In genomic region chr1:117051224-117052064, GRCh38 we compare ENCODE assay signal across 8 cellular contexts. TPM values are rescaled to one million over a fixed set of nuclear protein-coding genes. Genes with fewer than 3 reads are reported as not detected.
DNase-seq lines count a peak whose midpoint lies in the region; ATAC-seq, FAIRE-seq and TF ChIP-seq lines count a peak whose summit lies in the region.

No MANE protein-coding gene starts in this region.

- TF ChIP-seq CTCF in kidney (IDR thresholded peaks at IDR 0.05; ENCODE audit: borderline replicate concordance, extremely low read depth, insufficient read depth), result no peak
- TF ChIP-seq CTCF in tibial nerve (IDR thresholded peaks at IDR 0.05), result no peak

- H3K9me3 ChIP-seq in BLaER1, result no peaks in the 10 kb centered on the region
- no peaks in the 10 kb centered on the region for H3K9me3 ChIP-seq in kidney (ENCODE audit: control insufficient read depth in 1 of 2, low read length in 2 of 2)
- no peaks in the 10 kb centered on the region for H3K9me3 ChIP-seq in tibial nerve

- peak overlapping the region; percentile 68 for H3K9ac ChIP-seq in BLaER1
- peak overlapping the region in 1 of 2 donors; percentile 46 for H3K9ac ChIP-seq in kidney (ENCODE audit: low read length in 2 of 2)

- H4K20me1 ChIP-seq in BLaER1, result no peaks in the 10 kb centered on the region

- H3K36me3 ChIP-seq in BLaER1, result no peaks in the 10 kb centered on the region
- no peaks in the 10 kb centered on the region for H3K36me3 ChIP-seq in kidney (ENCODE audit: control insufficient read depth in 1 of 2, insufficient read depth in 2 of 2, low read length in 2 of 2)
- H3K36me3 ChIP-seq in tibial nerve, result no peaks in the 10 kb centered on the region

- H3K4me2 ChIP-seq in BLaER1, result peak overlapping the region; percentile 67

- H3K27me3 ChIP-seq in BLaER1 (no peaks in the 10 kb centered on the region), tibial nerve (no peaks in the 10 kb centered on the region)

- no peak for TF ChIP-seq EP300 in tibial nerve (IDR thresholded peaks at IDR 0.05)

- no peak for TF ChIP-seq POLR2A in tibial nerve (IDR thresholded peaks at IDR 0.05)

- H3K4me1 ChIP-seq in BLaER1 (peaks cover 44% of the 10 kb centered on the region), kidney (ENCODE audit: control insufficient read depth in 1 of 2, insufficient read depth in 1 of 2, low read depth in 1 of 2, low read length in 2 of 2) (no peaks in the 10 kb centered on the region), tibial nerve (peaks cover 0 to 6% (median 0%) of the 10 kb centered on the region in 4 donors)

- ATAC-seq in GM19438 (IDR thresholded peaks at IDR 0.05; ENCODE audit: low read depth, unreplicated experiment) (peak; percentile 79), HG03521 (IDR thresholded peaks at IDR 0.05; ENCODE audit: unreplicated experiment) (peak; percentile 78)

- H3K4me3 ChIP-seq in BLaER1 (peak overlapping the region; percentile 34), kidney (ENCODE audit: low read length in 2 of 2) (peak overlapping the region; percentile 19 to 40), tibial nerve (no peak overlapping the region)

- intact Hi-C loops in kidney (cut with DNase I), result loop anchor here (5.0 kb wide), 1 partner anchor 309 kb away; no protein-coding TSS in a partner anchor

- WGBS in tibial nerve, 2 donors, result 54 to 58% methylated on average over 8 of the region's 8 CpGs

- H3K27ac ChIP-seq in BLaER1, result peak overlapping the region; percentile 71
- peak overlapping the region in 1 of 2 donors; percentile 20 for H3K27ac ChIP-seq in kidney (ENCODE audit: low read depth in 2 of 2, low read length in 2 of 2)
- H3K27ac ChIP-seq in tibial nerve, result peak overlapping the region in 1 of 4 donors; percentile 47

- peak; percentile 28 for DNase-seq in activated CD8-positive, alpha-beta memory T cell treated with anti-CD3 and anti-CD28 coated beads, Interleukin-2, amount 50 U/mL, for 4 hours
- no peak for DNase-seq in kidney
- DNase-seq in ureter (ENCODE audit: low spot score), result peak; percentile 60
- DNase-seq in NCI-H187 (lab: John Stamatoyannopoulos, UW), result no peak
- DNase-seq in tibial nerve (ENCODE audit: low spot score in 2 of 2), result no peak

- FAIRE-seq in kidney (lab: Jason Lieb, UNC), result no peak

RNA-seq across cellular contexts. Expression of gene TTF2, which starts 8.7 kb away (rescaled TPM):
- total RNA-seq in kidney, result 19.0 TPM
- polyA plus RNA-seq in kidney (ENCODE audit: insufficient read depth, low read depth, low replicate concordance), result 4.1 TPM
- total RNA-seq in ureter, result 25.1 TPM
- 10 to 100 TPM; 12.9 to 37.5 (median 19.3) TPM for total RNA-seq in tibial nerve

RNA-seq across cellular contexts. Expression of gene CD101, which starts 49.9 kb away (rescaled TPM):
- total RNA-seq in kidney, result 1.3 TPM
- 0.22 TPM for polyA plus RNA-seq in kidney (ENCODE audit: insufficient read depth, low read depth, low replicate concordance)
- total RNA-seq in ureter, result 1.1 TPM
- 1 to 10 TPM in 1 of 4 donors, under 1 TPM in 2, not detected in 1; under 0.01 to 2.9 (median 0.59) TPM for total RNA-seq in tibial nerve

Comparison
In these comparisons a context has a peak if more than half of its experiments do, and no peak if none do; other contexts are left out.
1. H3K4me3 ChIP-seq: peak in BLaER1 (single experiment) and kidney (2 of 2); none in tibial nerve (0 of 4).
2. DNase-seq: peak in activated CD8-positive, alpha-beta memory T cell treated with anti-CD3 and anti-CD28 coated beads, Interleukin-2, amount 50 U/mL, for 4 hours (single experiment) and ureter (single experiment); none in kidney (single experiment), NCI-H187 (0 of 2) and tibial nerve (0 of 2).